17 cellular contexts compared by ENCODE assay signal in the genomic region with DNA sequence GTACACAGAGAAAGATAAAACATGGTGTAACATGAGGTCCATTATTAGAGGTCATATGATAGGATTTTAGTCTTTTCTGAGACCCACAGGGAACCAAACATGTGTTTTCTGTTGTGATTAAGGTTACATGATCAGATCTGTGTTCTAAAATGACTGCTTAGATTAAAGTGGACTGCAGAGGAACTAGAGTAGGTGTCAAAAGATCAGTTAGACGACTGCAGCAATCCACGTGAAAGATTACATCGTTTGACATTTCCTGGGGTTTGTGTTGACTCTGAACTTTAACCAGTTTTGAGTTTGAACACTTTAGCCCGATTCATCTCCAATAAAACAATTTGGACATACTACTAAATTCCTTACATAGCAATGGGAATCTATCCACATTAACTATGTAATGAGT. TPM values are rescaled to one million over a fixed set of nuclear protein-coding genes. Genes with fewer than 3 reads are reported as not detected.
"Had no signal": no experiment of that assay in that cellular context is flagged by ENCODE, and none has a peak within 500 bp of the region (broad histone marks: within the 10 kb centered on the region; RNA-seq: fewer than 3 reads in every experiment).

No MANE protein-coding gene starts in this region.

- H3K36me3 ChIP-seq: brain microvascular endothelial cell, transverse colon had no signal

- H3K27ac ChIP-seq: brain microvascular endothelial cell, esophagus squamous epithelium, transverse colon had no signal

- H3K4me3 Mint-ChIP-seq: activated CD4-positive, alpha-beta T cell treated with anti-CD3 and anti-CD28 coated beads, Interleukin-2, amount 10 ng/mL, durations not matched to agents 7 days and 5 days; activated naive CD8-positive, alpha-beta T cell; natural killer cell; stimulated activated naive B cell treated with anti-CD40 and anti-IgM and Interleukin-4, amounts not matched to agents 10 μg/mL and 1 μg/mL and 100 μg/mL, for 72 hours had no signal

- H3K27me3 Mint-ChIP-seq: activated CD4-positive, alpha-beta T cell treated with anti-CD3 and anti-CD28 coated beads, Interleukin-2, amount 10 ng/mL, durations not matched to agents 7 days and 5 days; activated naive CD8-positive, alpha-beta T cell; stimulated activated naive B cell treated with anti-CD40 and anti-IgM and Interleukin-4, amounts not matched to agents 10 μg/mL and 1 μg/mL and 100 μg/mL, for 72 hours had no signal

- H3K27ac Mint-ChIP-seq: activated CD4-positive, alpha-beta T cell treated with anti-CD3 and anti-CD28 coated beads, Interleukin-2, amount 10 ng/mL, durations not matched to agents 7 days and 5 days; activated naive CD8-positive, alpha-beta T cell; stimulated activated naive B cell treated with anti-CD40 and anti-IgM and Interleukin-4, amounts not matched to agents 10 μg/mL and 1 μg/mL and 100 μg/mL, for 72 hours had no signal

- H3K27me3 ChIP-seq: brain microvascular endothelial cell, esophagus squamous epithelium, transverse colon had no signal

- H3K36me3 Mint-ChIP-seq: natural killer cell had no signal

- H3K4me3 ChIP-seq: esophagus squamous epithelium, transverse colon had no signal

- H3K9me3 Mint-ChIP-seq: natural killer cell; stimulated activated naive B cell treated with anti-CD40 and anti-IgM and Interleukin-4, amounts not matched to agents 10 μg/mL and 1 μg/mL and 100 μg/mL, for 72 hours had no signal

- DNase-seq: activated CD4-positive, alpha-beta T cell treated with anti-CD3 and anti-CD28 coated beads, Interleukin-2, amount 10 ng/mL, durations not matched to agents 7 days and 5 days; anterior cingulate cortex; brain microvascular endothelial cell; cerebellar nuclear complex; effector CD8-positive, alpha-beta T cell; esophagus squamous epithelium; hippocampal formation; mesendoderm; natural killer cell; retina; stimulated activated naive B cell treated with anti-CD40 and anti-IgM and Interleukin-4, amounts not matched to agents 10 μg/mL and 1 μg/mL and 100 μg/mL, for 72 hours; T-helper 2 cell; transverse colon had no signal

- H3K9me3 ChIP-seq: esophagus squamous epithelium, transverse colon had no signal

RNA-seq across cellular contexts. Expression of a gene that starts 52.9 kb away (rescaled TPM):
- total RNA-seq: activated CD4-positive, alpha-beta T cell treated with anti-CD3 and anti-CD28 coated beads, Interleukin-2, amount 10 ng/mL, durations not matched to agents 7 days and 5 days; endothelial cell of umbilical vein; fibroblast of villous mesenchyme; glomerular endothelial cell had no signal
